In the genomic region with DNA sequence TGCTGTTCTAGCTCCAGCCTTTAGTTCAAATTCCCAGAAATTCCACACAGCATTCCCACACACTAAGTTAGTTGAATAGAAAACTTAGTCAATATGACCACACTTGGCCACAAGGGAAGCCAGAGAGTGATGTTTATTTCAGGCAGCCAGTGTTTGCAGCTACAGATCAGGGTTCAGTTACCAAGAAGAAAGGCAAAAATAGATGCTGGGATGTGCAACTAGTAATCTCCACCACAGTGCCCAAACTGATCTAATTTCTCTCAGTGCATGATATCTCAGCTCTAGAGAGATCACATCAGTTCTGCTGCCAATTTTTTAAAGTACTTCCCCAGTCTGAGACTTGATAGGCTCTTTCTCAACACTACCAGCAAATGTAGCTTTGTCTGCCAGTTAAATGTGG, we compare ENCODE assay signal across 15 cellular contexts. TPM values are rescaled to one million over a fixed set of nuclear protein-coding genes. Genes with fewer than 3 reads are reported as not detected.
A peak's percentile ranks its signal among the peaks of the same experiment; 100 is the strongest.
DNase-seq lines count a peak whose midpoint lies in the region; ATAC-seq and TF ChIP-seq lines count a peak whose summit lies in the region.
"Had no signal": no experiment of that assay in that cellular context is flagged by ENCODE, and none has a peak within 500 bp of the region (broad histone marks: within the 10 kb centered on the region; RNA-seq: fewer than 3 reads in every experiment).

No MANE protein-coding gene starts in this region.

- no peaks in the 10 kb centered on the region for H3K9me3 Mint-ChIP-seq in activated T-cell treated with anti-CD3 and anti-CD28 coated beads, Interleukin-2, amount 50 U/mL, for 72 hours

- DNase-seq in activated T-cell treated with anti-CD3 and anti-CD28 coated beads, Interleukin-2, amount 50 U/mL, for 72 hours: no peak
- DNase-seq in activated T-cell treated with anti-CD3 and anti-CD28 coated beads for 4 hours: no peak
- DNase-seq in fibroblast of villous mesenchyme (ENCODE audit: low read depth): no peak
- peak; percentile 4 to 16 for DNase-seq in gastrocnemius medialis
- no peak for DNase-seq in activated CD4-positive, CD25-positive, alpha-beta regulatory T cell (lab: John Stamatoyannopoulos, UW)
- DNase-seq in stimulated activated naive CD4-positive, alpha-beta T cell treated with Interleukin-2 at 50 U/mL for 16 hours (lab: John Stamatoyannopoulos, UW): no peak
- DNase-seq: activated gamma-delta T cell, body of pancreas, left colon, NCI-H446 treated with DMSO at 0.1 percent for 48 hours had no signal

- peaks cover 4 to 32% of the 10 kb centered on the region in 2 donors for H3K36me3 Mint-ChIP-seq in activated T-cell treated with anti-CD3 and anti-CD28 coated beads, Interleukin-2, amount 50 U/mL, for 72 hours (ENCODE audit: insufficient read depth in 2 of 2)

- H3K27me3 Mint-ChIP-seq in activated T-cell treated with anti-CD3 and anti-CD28 coated beads, Interleukin-2, amount 50 U/mL, for 72 hours (ENCODE audit: low read depth): no peaks in the 10 kb centered on the region
- H3K27me3 Mint-ChIP-seq: progenitor cell of endocrine pancreas had no signal

- peak overlapping the region; percentile 22 for H3K27ac Mint-ChIP-seq in activated T-cell treated with anti-CD3 and anti-CD28 coated beads, Interleukin-2, amount 50 U/mL, for 72 hours
- H3K27ac Mint-ChIP-seq: progenitor cell of endocrine pancreas had no signal

- peaks cover 18 to 19% of the 10 kb centered on the region in 2 donors for H3K4me1 ChIP-seq in gastrocnemius medialis
- H3K4me1 ChIP-seq: body of pancreas had no signal

- intact Hi-C loops in gastrocnemius medialis (cut with DNase I; ENCODE audit: low total_unique reads): loop anchor here (2.0 kb wide), 1 partner anchor 18 kb away; a partner anchor contains a TSS

- H3K4me3 Mint-ChIP-seq in activated T-cell treated with anti-CD3 and anti-CD28 coated beads, Interleukin-2, amount 50 U/mL, for 72 hours: no peak overlapping the region

- H3K4me3 ChIP-seq in fibroblast of villous mesenchyme (ENCODE audit: low read depth, low read length) (no peak overlapping the region), gastrocnemius medialis (no peak overlapping the region)
- H3K4me3 ChIP-seq: body of pancreas had no signal

- in situ Hi-C loops in gastrocnemius medialis (cut with MboI; ENCODE audit: low sequenced_read_pairs in 4 of 4): no loop called here

- no peak for TF ChIP-seq POLR2A in gastrocnemius medialis (IDR thresholded peaks at IDR 0.05)

- H3K36me3 ChIP-seq in gastrocnemius medialis: peaks cover 0 to 78% of the 10 kb centered on the region in 2 donors

- no peaks in the 10 kb centered on the region for H3K9me3 ChIP-seq in gastrocnemius medialis
- H3K9me3 ChIP-seq: body of pancreas had no signal

- H3K27me3 ChIP-seq in gastrocnemius medialis: no peaks in the 10 kb centered on the region
- H3K27me3 ChIP-seq: body of pancreas had no signal

- TF ChIP-seq CTCF in fibroblast of villous mesenchyme (IDR thresholded peaks at IDR 0.05; ENCODE audit: insufficient read depth, low read depth, low read length): peak; percentile 26
- TF ChIP-seq CTCF in gastrocnemius medialis (IDR thresholded peaks at IDR 0.05 in 4 of 5, conservative IDR thresholded peaks at IDR 0.05 in 1 of 5): peak in 4 of 5 experiments; percentile 13 to 41 (median 15)

- no peak for ATAC-seq in activated T-cell treated with anti-CD3 and anti-CD28 coated beads, Interleukin-2, amount 50 U/mL, for 72 hours (replicated peaks in 1 of 2)
- ATAC-seq in gastrocnemius medialis (peak; percentile 92 to 97), HG02642 (IDR thresholded peaks at IDR 0.05; ENCODE audit: poor library complexity, unreplicated experiment) (no peak)
- ATAC-seq: body of pancreas, left colon had no signal

- H3K27ac ChIP-seq in angular gyrus (ENCODE audit: low read depth, low read length) (peak overlapping the region; percentile 85), gastrocnemius medialis (peak overlapping the region; percentile 66 to 70 (median 68))
- H3K27ac ChIP-seq: body of pancreas, VCaP had no signal

- peaks cover 5% of the 10 kb centered on the region for H3K4me1 Mint-ChIP-seq in activated T-cell treated with anti-CD3 and anti-CD28 coated beads, Interleukin-2, amount 50 U/mL, for 72 hours (ENCODE audit: low read depth)

RNA-seq across cellular contexts. Expression of a gene that starts 17.6 kb away (rescaled TPM):
- 10 to 100 TPM; 47.4 to 52.6 TPM for total RNA-seq in activated T-cell treated with anti-CD3 and anti-CD28 coated beads, Interleukin-2, amount 50 U/mL, for 72 hours
- total RNA-seq in fibroblast of villous mesenchyme (42.2 and 55.7 TPM in 2 replicates), gastrocnemius medialis (10 to 100 TPM in 3 of 4 donors, 1 to 10 TPM in 1; 9.2 to 23.0 (median 20.1) TPM)

RNA-seq across cellular contexts. Expression of a gene that starts 38.9 kb away (rescaled TPM):
- total RNA-seq in activated T-cell treated with anti-CD3 and anti-CD28 coated beads, Interleukin-2, amount 50 U/mL, for 72 hours: under 1 TPM; 0.53 to 0.79 TPM
- 0.43 and 0.64 TPM in 2 replicates for total RNA-seq in fibroblast of villous mesenchyme
- 1 to 10 TPM in 1 of 4 donors, under 1 TPM in 3; 0.46 to 1.1 (median 0.52) TPM for total RNA-seq in gastrocnemius medialis
- total RNA-seq: A172 had no signal

RNA-seq across cellular contexts. Expression of a gene that starts 56.9 kb away (rescaled TPM):
- total RNA-seq in activated T-cell treated with anti-CD3 and anti-CD28 coated beads, Interleukin-2, amount 50 U/mL, for 72 hours: 10 to 100 TPM; 38.2 to 41.7 TPM
- total RNA-seq in fibroblast of villous mesenchyme (51.8 and 67.3 TPM in 2 replicates), gastrocnemius medialis (100 to 1,000 TPM in 1 of 4 donors, 10 to 100 TPM in 3; 83.3 to 129 (median 92.5) TPM)

RNA-seq across cellular contexts. Expression of a gene that starts 57.0 kb away (rescaled TPM):
- 10 to 100 TPM; 12.0 to 12.3 TPM for total RNA-seq in activated T-cell treated with anti-CD3 and anti-CD28 coated beads, Interleukin-2, amount 50 U/mL, for 72 hours
- 3.2 and 3.9 TPM in 2 replicates for total RNA-seq in fibroblast of villous mesenchyme
- total RNA-seq in gastrocnemius medialis: 10 to 100 TPM in 2 of 4 donors, 1 to 10 TPM in 2; 8.2 to 19.8 (median 10.0) TPM

Comparison
In these comparisons a context has a peak if more than half of its experiments do, and no peak if none do; other contexts are left out.
1. ATAC-seq: peak in gastrocnemius medialis (2 of 2); none in activated T-cell treated with anti-CD3 and anti-CD28 coated beads, Interleukin-2, amount 50 U/mL, for 72 hours (0 of 2) and HG02642 (single experiment).
2. DNase-seq: peak in gastrocnemius medialis (2 of 2); none in activated T-cell treated with anti-CD3 and anti-CD28 coated beads, Interleukin-2, amount 50 U/mL, for 72 hours (0 of 2), activated T-cell treated with anti-CD3 and anti-CD28 coated beads for 4 hours (single experiment), fibroblast of villous mesenchyme (single experiment), activated CD4-positive, CD25-positive, alpha-beta regulatory T cell (0 of 4) and stimulated activated naive CD4-positive, alpha-beta T cell treated with Interleukin-2 at 50 U/mL for 16 hours (single experiment).